In the genomic region with DNA sequence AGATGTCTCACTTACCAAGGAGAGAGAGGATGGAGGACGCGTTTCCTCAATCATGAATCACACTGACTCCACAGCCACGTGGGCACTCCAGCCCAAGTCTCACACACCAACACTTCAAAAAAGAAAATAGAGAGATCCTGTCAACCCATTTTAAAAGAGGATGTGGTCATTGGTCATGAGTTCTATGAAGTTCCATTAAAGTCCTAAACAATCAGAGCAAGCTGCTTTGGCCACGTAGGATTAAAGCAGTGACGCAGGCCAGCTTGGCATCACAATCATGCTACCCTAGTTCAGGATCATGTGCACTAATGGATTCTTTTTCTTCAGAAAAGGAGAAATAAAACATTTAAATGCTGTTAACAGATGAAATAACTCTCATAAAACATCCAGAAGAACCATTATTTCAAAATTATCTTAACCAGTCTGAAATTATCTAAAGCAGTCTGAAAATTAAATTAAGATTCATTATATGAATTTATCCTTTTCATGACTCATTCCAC, we compare ENCODE assay signal across 17 cellular contexts.
DNase-seq lines count a peak whose midpoint lies in the region; ATAC-seq, FAIRE-seq and TF ChIP-seq lines count a peak whose summit lies in the region.
"Had no signal": no experiment of that assay in that cellular context is flagged by ENCODE, and none has a peak within 500 bp of the region (broad histone marks: within the 10 kb centered on the region; RNA-seq: fewer than 3 reads in every experiment).

No MANE protein-coding gene starts in this region.

- WGBS in GM12878 (ENCODE audit: insufficient coverage, insufficient replicate concordance, low lambda C conversion rate, missing lambda C conversion rate) = 66% methylated on average over 5 of the region's 5 CpGs

- no peaks in the 10 kb centered on the region for H3K79me2 ChIP-seq in GM12878 (ENCODE audit: control insufficient read depth, insufficient read depth, low read length)

- H3K9ac ChIP-seq in GM12878 (ENCODE audit: control insufficient read depth, insufficient read depth, low read length) = no peak overlapping the region
- no peak overlapping the region for H3K9ac ChIP-seq in kidney (ENCODE audit: low read length in 2 of 2)

- H3K9me3 Mint-ChIP-seq in T-helper 2 cell treated with Interferon-gamma antibody and Interleukin-4, amounts not matched to agents 5 μg/mL and 100 μg/mL, for 36 hours = peaks cover 8% of the 10 kb centered on the region

- H3K27me3 Mint-ChIP-seq in T-helper 2 cell treated with Interferon-gamma antibody and Interleukin-4, amounts not matched to agents 5 μg/mL and 100 μg/mL, for 36 hours (ENCODE audit: low read depth) = no peaks in the 10 kb centered on the region
- H3K27me3 Mint-ChIP-seq: central memory CD8-positive, alpha-beta T cell had no signal

- TF ChIP-seq POLR2A in GM12878 (IDR thresholded peaks at IDR 0.05; ENCODE audit: low read depth, low read length) = no peak

- no TSS peak for BruUV-seq in GM12878 (replicated peaks; lab: Mats Ljungman, UMichigan)

- in situ Hi-C loops in GM12878 (cut with MboI) = no loop called here

- no peak overlapping the region for H3K4me2 ChIP-seq in GM12878 (ENCODE audit: control insufficient read depth, insufficient read depth)

- no peaks in the 10 kb centered on the region; the same call in 2 of the 3 replicates for H3K9me3 ChIP-seq in GM12878 (replicated peaks; ENCODE audit: control insufficient read depth, insufficient read depth, low read length)
- no peaks in the 10 kb centered on the region for H3K9me3 ChIP-seq in kidney (ENCODE audit: control insufficient read depth in 1 of 2, low read length in 2 of 2)

- no peaks in the 10 kb centered on the region for H3K36me3 Mint-ChIP-seq in T-helper 2 cell treated with Interferon-gamma antibody and Interleukin-4, amounts not matched to agents 5 μg/mL and 100 μg/mL, for 36 hours (ENCODE audit: low read depth)

- POLR2A ChIA-PET in GM12878 (lab: Charles Lee) = no interaction called here

- SMC1A ChIA-PET in GM12878 (lab: Charles Lee; ENCODE audit: uncharacterized antibody, unreplicated experiment) = no interaction called here

- DNase-seq in AG09309 (ENCODE audit: low read depth) = peak; percentile 66
- DNase-seq in GM12878 (ENCODE audit: low read depth, low spot score) = no peak
- DNase-seq in kidney tubule cell (ENCODE audit: low spot score) = peak; percentile 65
- no peak for DNase-seq in kidney
- DNase-seq in T-helper 2 cell treated with Interferon-gamma antibody and Interleukin-4, amounts not matched to agents 5 μg/mL and 100 μg/mL, for 36 hours (ENCODE audit: low spot score) = no peak
- no peak for DNase-seq in GDM1 (lab: John Stamatoyannopoulos, UW)
- DNase-seq in stimulated activated CD4-positive, alpha-beta T cell treated with anti-CD3 and anti-CD28 coated beads, Interleukin-4, amount 100 ng/mL, for 4 hours = no peak
- DNase-seq: activated effector memory CD4-positive, alpha-beta T cell treated with anti-CD3 and anti-CD28 coated beads, Interleukin-2, amount 50 U/mL, for 16 hours; AML-193; kidney glomerular epithelial cell; NCI-H1694; nephron progenitor cell; stimulated activated CD4-positive, alpha-beta T cell treated with anti-CD3 and anti-CD28 coated beads, Interleukin-15, amount 100 ng/mL, for 24 hours; SW 1271 had no signal

- H3K4me1 ChIP-seq in GM12878 (ENCODE audit: control insufficient read depth, insufficient read depth, low read length) = no peaks in the 10 kb centered on the region
- no peaks in the 10 kb centered on the region for H3K4me1 ChIP-seq in kidney (ENCODE audit: control insufficient read depth in 1 of 2, insufficient read depth in 1 of 2, low read depth in 1 of 2, low read length in 2 of 2)

- RAD21 ChIA-PET in GM12878 (lab: Charles Lee; ENCODE audit: unreplicated experiment) = no interaction called here

- H4K20me1 ChIP-seq in GM12878 (ENCODE audit: control insufficient read depth, insufficient read depth) = no peaks in the 10 kb centered on the region

- H3K36me3 ChIP-seq in GM12878 (ENCODE audit: control insufficient read depth in 2 of 2, insufficient read depth in 2 of 2, low read length in 1 of 2) (no peaks in the 10 kb centered on the region), kidney (ENCODE audit: control insufficient read depth in 1 of 2, insufficient read depth in 2 of 2, low read length in 2 of 2) (no peaks in the 10 kb centered on the region)

- intact Hi-C loops in GM12878 (cut with micrococcal nuclease; ENCODE audit: unreplicated experiment) = no loop called here
- intact Hi-C loops in kidney (cut with DNase I) = no loop called here

- H3K4me3 ChIP-seq in AG09309 (ENCODE audit: control insufficient read depth, low read depth, low read length) (no peak overlapping the region), GM12878 (no peak overlapping the region), kidney (ENCODE audit: low read length in 2 of 2) (no peak overlapping the region)

- no peak overlapping the region for H3K27ac Mint-ChIP-seq in T-helper 2 cell treated with Interferon-gamma antibody and Interleukin-4, amounts not matched to agents 5 μg/mL and 100 μg/mL, for 36 hours
- H3K27ac Mint-ChIP-seq: nephron progenitor cell had no signal

- H3K27ac ChIP-seq in GM12878 (ENCODE audit: control insufficient read depth, insufficient read depth) = no peak overlapping the region
- no peak overlapping the region for H3K27ac ChIP-seq in kidney (ENCODE audit: low read depth in 2 of 2, low read length in 2 of 2)

- H3K4me3 Mint-ChIP-seq in T-helper 2 cell treated with Interferon-gamma antibody and Interleukin-4, amounts not matched to agents 5 μg/mL and 100 μg/mL, for 36 hours = no peak overlapping the region
- H3K4me3 Mint-ChIP-seq: central memory CD8-positive, alpha-beta T cell; nephron progenitor cell had no signal

- TF ChIP-seq EP300 in GM12878 (IDR thresholded peaks at IDR 0.05; ENCODE audit: borderline replicate concordance in 1 of 2, control insufficient read depth in 1 of 2, low read depth in 2 of 2, low read length in 2 of 2) = no peak

- CTCF ChIA-PET in GM12878 (lab: Yijun Ruan, JAX) = no interaction called here

- no peak overlapping the region for H2AFZ ChIP-seq in GM12878 (ENCODE audit: control insufficient read depth, low read depth, low read length)

- TF ChIP-seq CTCF in AG09309 (IDR thresholded peaks at IDR 0.05; ENCODE audit: control insufficient read depth, insufficient read depth, low read depth, low read length, missing control alignments) = no peak
- no peak for TF ChIP-seq CTCF in GM12878 (IDR thresholded peaks at IDR 0.05 in 2 of 3, conservative IDR thresholded peaks at IDR 0.05 in 1 of 3; ENCODE audit: control insufficient read depth in 2 of 3, extremely low read depth in 1 of 3, insufficient read depth in 1 of 3, low read depth in 3 of 3, low read length in 3 of 3)
- no peak for TF ChIP-seq CTCF in kidney (IDR thresholded peaks at IDR 0.05; ENCODE audit: borderline replicate concordance, extremely low read depth, insufficient read depth)

- no peaks in the 10 kb centered on the region for H3K4me1 Mint-ChIP-seq in T-helper 2 cell treated with Interferon-gamma antibody and Interleukin-4, amounts not matched to agents 5 μg/mL and 100 μg/mL, for 36 hours (ENCODE audit: low read depth)
- H3K4me1 Mint-ChIP-seq: central memory CD8-positive, alpha-beta T cell had no signal

- TF ChIP-seq RAD21 in GM12878 (IDR thresholded peaks at IDR 0.05; ENCODE audit: insufficient read depth, low read depth, low read length) = no peak

- ATAC-seq in HG03175 (IDR thresholded peaks at IDR 0.05; ENCODE audit: unreplicated experiment) (peak; percentile 60), GM12878 (no peak)
- ATAC-seq: esophagus mucosa had no signal

- FAIRE-seq in GM12878 (lab: Jason Lieb, UNC) (peak; percentile 7), kidney (lab: Jason Lieb, UNC) (no peak)

- H3K27me3 ChIP-seq in GM12878 (replicated peaks in 1 of 2; ENCODE audit: control insufficient read depth in 2 of 2, insufficient read depth in 2 of 2, low read length in 1 of 2) = no peaks in the 10 kb centered on the region

TF ChIP-seq in GM12878, 131 proteins besides CTCF, POLR2A, EP300 and RAD21:
- TF ChIP-seq SPI1 (IDR thresholded peaks at IDR 0.05; ENCODE audit: borderline replicate concordance, insufficient read depth, low read depth, low read length) (peak; percentile 47; the same call in 1 of the 2 replicates), ZNF24 (IDR thresholded peaks at IDR 0.05) (no peak)
TF ChIP-seq in GM12878: peak in this region for 1.

Comparison
In these comparisons a context has a peak if more than half of its experiments do, and no peak if none do; other contexts are left out.
1. DNase-seq: peak in AG09309 (single experiment) and kidney tubule cell (single experiment); none in GM12878 (single experiment), kidney (single experiment), T-helper 2 cell treated with Interferon-gamma antibody and Interleukin-4, amounts not matched to agents 5 μg/mL and 100 μg/mL, for 36 hours (single experiment), GDM1 (single experiment) and stimulated activated CD4-positive, alpha-beta T cell treated with anti-CD3 and anti-CD28 coated beads, Interleukin-4, amount 100 ng/mL, for 4 hours (0 of 2).